Comparison of ENCODE assay signal across 8 cellular contexts in genomic region chr6:18264338-18265098, GRCh38. TPM values are rescaled to one million over a fixed set of nuclear protein-coding genes. Genes with fewer than 3 reads are reported as not detected.
A peak's percentile ranks its signal among the peaks of the same experiment; 100 is the strongest.
DNase-seq lines count a peak whose midpoint lies in the region; ATAC-seq and TF ChIP-seq lines count a peak whose summit lies in the region.

Gene DEK (minus strand): TSS chr6:18264530. CDS start chr6:18263987, 543 bp downstream.

- CTCF ChIA-PET in Calu3 (lab: Charles Lee): interaction anchor here (0.6 kb wide), 1 partner anchor 26 kb away, joined by 4 read pairs; no protein-coding TSS in a partner anchor

- H3K9ac ChIP-seq in OCI-LY1 (ENCODE audit: low read length): peak within 1 kb of the TSS; percentile 98

- peak within 1 kb of the TSS; percentile 91 for H3K4me3 ChIP-seq in OCI-LY1 (ENCODE audit: low read depth, low read length, poor library complexity, severe bottlenecking)

- H3K27ac ChIP-seq in OCI-LY1 (ENCODE audit: low read depth, low read length, poor library complexity, severe bottlenecking): peak within 1 kb of the TSS; percentile 86

- H3K9me2 ChIP-seq in OCI-LY1 (ENCODE audit: low read depth, low read length): no peaks in the 10 kb centered on the region

- H3K27me3 ChIP-seq in OCI-LY1 (ENCODE audit: insufficient read depth, low read length): no peaks in the 10 kb centered on the region

- H3K9me3 ChIP-seq in OCI-LY1 (ENCODE audit: low read length): peaks cover 6% of the 10 kb centered on the region; the same call in 1 of the 2 replicates

- H2AFZ ChIP-seq in OCI-LY1 (ENCODE audit: low read length): 0 out of 2 replicates have a peak within 1 kb of the TSS, but pooled peaks have one; percentile 19

- H3K4me2 ChIP-seq in OCI-LY1 (ENCODE audit: low read length): peak within 1 kb of the TSS; percentile 84

- peak; percentile 35 for ATAC-seq in GM21423 (IDR thresholded peaks at IDR 0.05; ENCODE audit: unreplicated experiment)

- H3K36me3 ChIP-seq in OCI-LY1 (ENCODE audit: insufficient read depth, low read length): peaks cover 41% of the 10 kb centered on the region

- no peaks in the 10 kb centered on the region for H3F3A ChIP-seq in OCI-LY1 (ENCODE audit: insufficient read depth, low read length)

- H3K79me2 ChIP-seq in OCI-LY1 (ENCODE audit: insufficient read depth, low read length): peaks cover 44% of the 10 kb centered on the region

- H3K4me1 Mint-ChIP-seq in Calu3 (ENCODE audit: low read depth, unreplicated experiment): peaks cover 37% of the 10 kb centered on the region

- no peaks in the 10 kb centered on the region for H3K27me3 Mint-ChIP-seq in Calu3 (ENCODE audit: unreplicated experiment)

- TF ChIP-seq CTCF in Calu3 (IDR thresholded peaks at IDR 0.05; ENCODE audit: unreplicated experiment) (no peak), OCI-LY1 (IDR thresholded peaks at IDR 0.05; ENCODE audit: low read length) (peak; percentile 56)

- H3K4me3 Mint-ChIP-seq in Calu3 (ENCODE audit: low read depth, unreplicated experiment): peak within 1 kb of the TSS; percentile 79

- DNase-seq in Calu3 (peak; percentile 72), HuH-7 (ENCODE audit: low spot score) (peak; percentile 75), epidermal melanocyte (ENCODE audit: insufficient read length, low spot score) (peak; percentile 80), middle frontal gyrus (ENCODE audit: extremely low spot score, low spot score) (peak; percentile 82)
- DNase-seq in activated CD8-positive, alpha-beta memory T cell treated with anti-CD3 and anti-CD28 coated beads, Interleukin-2, amount 50 U/mL, for 48 hours: peak; percentile 90
- peak; percentile 72 to 79 for DNase-seq in stimulated activated CD8-positive, alpha-beta memory T cell treated with anti-CD3 and anti-CD28 coated beads, Interleukin-2, amount 100 ng/mL, for 1 hour (ENCODE audit: low read depth in 2 of 2)

- peaks cover 46% of the 10 kb centered on the region for H3K4me1 ChIP-seq in OCI-LY1 (ENCODE audit: insufficient read depth, low read length, severe bottlenecking)

- BruUV-seq in Calu3 (replicated peaks; lab: Mats Ljungman, UMichigan): no TSS peak

- peaks cover 52% of the 10 kb centered on the region for H3K36me3 Mint-ChIP-seq in Calu3 (ENCODE audit: insufficient read depth, unreplicated experiment)

- intact Hi-C loops in Calu3 (cut with micrococcal nuclease; ENCODE audit: unreplicated experiment): loop anchor here (5.0 to 10.0 kb wide), 3 partner anchors 110 to 228 kb away; partner anchors contain the start of genes KDM1B, RNF144B and TPMT

- peaks cover 1% of the 10 kb centered on the region; the same call in 1 of the 2 replicates for H4K20me1 ChIP-seq in OCI-LY1 (ENCODE audit: insufficient read depth, low read length)

- H3K27ac Mint-ChIP-seq in Calu3 (ENCODE audit: unreplicated experiment): peak within 1 kb of the TSS; percentile 68

- no peaks in the 10 kb centered on the region for H3K9me3 Mint-ChIP-seq in Calu3 (ENCODE audit: low read depth, unreplicated experiment)

RNA-seq across cellular contexts. Expression of gene DEK, which starts in this region (rescaled TPM):
- 96.2 and 108 TPM in 2 replicates for total RNA-seq in Calu3 (2022)

Comparison
In these comparisons a context has a peak if more than half of its experiments do, and no peak if none do; other contexts are left out.
1. Peak in every context shown above with its lines: DNase-seq, ATAC-seq, H3K4me3 ChIP-seq and H3K27ac ChIP-seq.